Comparison of ENCODE assay signal across 1 cellular context in genomic region chr14:30214456-30215090, GRCh38.
TF ChIP-seq lines count a peak whose summit lies in the region.

No MANE protein-coding gene starts in this region.

TF ChIP-seq in H1, 55 proteins besides CTCF, POLR2A, EP300 and RAD21 (continued from another document):
- no peak for TF ChIP-seq HDAC2 (IDR thresholded peaks at IDR 0.05; ENCODE audit: borderline replicate concordance in 1 of 2, low read depth in 2 of 2, low read length in 2 of 2)
